8 cellular contexts compared by ENCODE assay signal in genomic region chr13:106567421-106568224, GRCh38. TPM values are rescaled to one million over a fixed set of nuclear protein-coding genes. Genes with fewer than 3 reads are reported as not detected.
A peak's percentile ranks its signal among the peaks of the same experiment; 100 is the strongest.
DNase-seq lines count a peak whose midpoint lies in the region; ATAC-seq and TF ChIP-seq lines count a peak whose summit lies in the region.

A gene with protein sequence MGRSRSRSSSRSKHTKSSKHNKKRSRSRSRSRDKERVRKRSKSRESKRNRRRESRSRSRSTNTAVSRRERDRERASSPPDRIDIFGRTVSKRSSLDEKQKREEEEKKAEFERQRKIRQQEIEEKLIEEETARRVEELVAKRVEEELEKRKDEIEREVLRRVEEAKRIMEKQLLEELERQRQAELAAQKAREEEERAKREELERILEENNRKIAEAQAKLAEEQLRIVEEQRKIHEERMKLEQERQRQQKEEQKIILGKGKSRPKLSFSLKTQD (minus strand): TSS chr13:106568137. CDS start chr13:106567919, 218 bp downstream.

- TF ChIP-seq CTCF in GM23338 (conservative IDR thresholded peaks at IDR 0.05; ENCODE audit: low read depth in 2 of 2) (no peak), omental fat pad (IDR thresholded peaks at IDR 0.05) (no peak), testis (IDR thresholded peaks at IDR 0.05) (no peak)

- peaks cover 4% of the 10 kb centered on the region; the same call in 2 of the 3 replicates for H3K36me3 Mint-ChIP-seq in GM23338 (ENCODE audit: low read depth)
- peaks cover 19% of the 10 kb centered on the region for H3K36me3 Mint-ChIP-seq in activated naive CD4-positive, alpha-beta T cell treated with anti-CD3 and anti-CD28 coated beads, Interleukin-2, amount 10 ng/mL, durations not matched to agents 7 days and 5 days

- H3K9me2 ChIP-seq in GM23338 (ENCODE audit: insufficient read depth) = no peaks in the 10 kb centered on the region

- CTCF ChIA-PET in activated naive CD4-positive, alpha-beta T cell treated with anti-CD3 and anti-CD28 coated beads, Interleukin-2, amount 10 ng/mL, durations not matched to agents 7 days and 5 days (lab: Charles Lee) = no interaction called here

- DNase-seq in ELF-1 (ENCODE audit: low read depth, low spot score) (peak; percentile 95), GM23338 (ENCODE audit: low spot score) (peak; percentile 96), Kasumi-1 (lab: John Stamatoyannopoulos, UW) (peak; percentile 90), SK-N-DZ (ENCODE audit: low spot score) (peak; percentile 89), glomerular endothelial cell (ENCODE audit: extremely low read depth, low read depth, low spot score) (no peak), omental fat pad (ENCODE audit: low spot score) (peak; percentile 79), testis (peak; percentile 94)
- peak; percentile 95 for DNase-seq in activated naive CD4-positive, alpha-beta T cell treated with anti-CD3 and anti-CD28 coated beads, Interleukin-2, amount 10 ng/mL, durations not matched to agents 7 days and 5 days

- peak within 1 kb of the TSS; percentile 96 for H3K27ac Mint-ChIP-seq in GM23338
- peak within 1 kb of the TSS; percentile 94 for H3K27ac Mint-ChIP-seq in activated naive CD4-positive, alpha-beta T cell treated with anti-CD3 and anti-CD28 coated beads, Interleukin-2, amount 10 ng/mL, durations not matched to agents 7 days and 5 days

- peaks cover 47% of the 10 kb centered on the region for H3K4me1 ChIP-seq in GM23338 (ENCODE audit: insufficient read depth)
- peaks cover 38% of the 10 kb centered on the region for H3K4me1 ChIP-seq in testis

- H3K36me3 ChIP-seq in GM23338 (ENCODE audit: insufficient read depth) = no peaks in the 10 kb centered on the region
- no peaks in the 10 kb centered on the region for H3K36me3 ChIP-seq in testis (ENCODE audit: low read depth, missing control alignments)

- peak within 1 kb of the TSS; percentile 40; the same call in 1 of the 2 replicates for H2AFZ ChIP-seq in GM23338

- peak; percentile 60 for ATAC-seq in GM23338
- peak; percentile 81 for ATAC-seq in omental fat pad (ENCODE audit: low FRiP score)

- peak within 1 kb of the TSS; percentile 96 for H3K4me2 ChIP-seq in GM23338

- H4K20me1 ChIP-seq in GM23338 (replicated peaks; ENCODE audit: insufficient read depth) = peaks cover 42% of the 10 kb centered on the region

- peaks cover 9% of the 10 kb centered on the region for H3K27me3 Mint-ChIP-seq in GM23338 (ENCODE audit: insufficient read depth, low read depth, poor library complexity)
- no peaks in the 10 kb centered on the region for H3K27me3 Mint-ChIP-seq in activated naive CD4-positive, alpha-beta T cell treated with anti-CD3 and anti-CD28 coated beads, Interleukin-2, amount 10 ng/mL, durations not matched to agents 7 days and 5 days

- peak; percentile 93 for TF ChIP-seq POLR2A in testis (IDR thresholded peaks at IDR 0.05)

- H3K27ac ChIP-seq in GM23338 (ENCODE audit: low read depth) (peak within 1 kb of the TSS; percentile 90), testis (peak within 1 kb of the TSS; percentile 98 to 99)

- 1% methylated on average over 85 of the region's 109 CpGs for WGBS in testis, 2 donors

- H3K4me3 ChIP-seq in GM23338 (peak within 1 kb of the TSS; percentile 70), testis (peak within 1 kb of the TSS; percentile 86 to 99)

- peak within 1 kb of the TSS; percentile 99 for H3K4me3 Mint-ChIP-seq in GM23338
- H3K4me3 Mint-ChIP-seq in activated naive CD4-positive, alpha-beta T cell treated with anti-CD3 and anti-CD28 coated beads, Interleukin-2, amount 10 ng/mL, durations not matched to agents 7 days and 5 days = peak within 1 kb of the TSS; percentile 93

- intact Hi-C loops in testis (cut with DNase I; ENCODE audit: low total_unique reads) = no loop called here

- no peaks in the 10 kb centered on the region for H3K9me3 ChIP-seq in testis

- H3K79me2 ChIP-seq in GM23338 (replicated peaks; ENCODE audit: insufficient read depth) = peaks cover 63% of the 10 kb centered on the region

- H3K9me3 Mint-ChIP-seq in GM23338 = no peaks in the 10 kb centered on the region; the same call in 2 of the 3 replicates
- peaks cover 2% of the 10 kb centered on the region for H3K9me3 Mint-ChIP-seq in activated naive CD4-positive, alpha-beta T cell treated with anti-CD3 and anti-CD28 coated beads, Interleukin-2, amount 10 ng/mL, durations not matched to agents 7 days and 5 days

- H3F3A ChIP-seq in GM23338 (replicated peaks; ENCODE audit: low read depth) = no peaks in the 10 kb centered on the region

- H3K4me1 Mint-ChIP-seq in GM23338 = peaks cover 39% of the 10 kb centered on the region
- peaks cover 50% of the 10 kb centered on the region for H3K4me1 Mint-ChIP-seq in activated naive CD4-positive, alpha-beta T cell treated with anti-CD3 and anti-CD28 coated beads, Interleukin-2, amount 10 ng/mL, durations not matched to agents 7 days and 5 days

- H3K27me3 ChIP-seq in GM23338 (ENCODE audit: insufficient read depth) = no peaks in the 10 kb centered on the region
- no peaks in the 10 kb centered on the region for H3K27me3 ChIP-seq in testis

TF ChIP-seq in GM23338, 12 proteins besides CTCF, POLR2A, EP300 and RAD21 (continues in another document):
- TF ChIP-seq ETS1 (IDR thresholded peaks at IDR 0.05) = peak; percentile 48; the same call in 1 of the 2 replicates
- peak; percentile 98 for TF ChIP-seq POLR2AphosphoS5 (IDR thresholded peaks at IDR 0.05; ENCODE audit: low read depth)

RNA-seq across cellular contexts. Expression of the gene that starts here (rescaled TPM):
- total RNA-seq in GM23338 (2014; rRNA removed; shearing (Covaris generic)) = 92.2 and 108 TPM in 2 replicates
- 159 and 166 TPM in 2 replicates for polyA plus RNA-seq in GM23338 (2016; fragmentation: Nextera tagmentation; extraction: Ambion mirVana)
- 130 and 143 TPM in 2 replicates for polyA plus RNA-seq in SK-N-DZ (2014; cell fraction: cytosol; rRNA removed)
- 867 and 1,028 TPM in 2 replicates for polyA plus RNA-seq in SK-N-DZ (2014; cell fraction: nucleus; rRNA removed)
- 41.0 and 91.2 TPM in 2 replicates for total RNA-seq in glomerular endothelial cell
- 100 to 1,000 TPM in 3 of 4 donors, 10 to 100 TPM in 1; 70.8 to 154 (median 122) TPM for total RNA-seq in omental fat pad
- total RNA-seq in testis = 100 to 1,000 TPM; 148 to 164 TPM
- 67.6 TPM for polyA plus RNA-seq in testis (ENCODE audit: insufficient read depth, low read depth, low replicate concordance)
